In the genomic region with DNA sequence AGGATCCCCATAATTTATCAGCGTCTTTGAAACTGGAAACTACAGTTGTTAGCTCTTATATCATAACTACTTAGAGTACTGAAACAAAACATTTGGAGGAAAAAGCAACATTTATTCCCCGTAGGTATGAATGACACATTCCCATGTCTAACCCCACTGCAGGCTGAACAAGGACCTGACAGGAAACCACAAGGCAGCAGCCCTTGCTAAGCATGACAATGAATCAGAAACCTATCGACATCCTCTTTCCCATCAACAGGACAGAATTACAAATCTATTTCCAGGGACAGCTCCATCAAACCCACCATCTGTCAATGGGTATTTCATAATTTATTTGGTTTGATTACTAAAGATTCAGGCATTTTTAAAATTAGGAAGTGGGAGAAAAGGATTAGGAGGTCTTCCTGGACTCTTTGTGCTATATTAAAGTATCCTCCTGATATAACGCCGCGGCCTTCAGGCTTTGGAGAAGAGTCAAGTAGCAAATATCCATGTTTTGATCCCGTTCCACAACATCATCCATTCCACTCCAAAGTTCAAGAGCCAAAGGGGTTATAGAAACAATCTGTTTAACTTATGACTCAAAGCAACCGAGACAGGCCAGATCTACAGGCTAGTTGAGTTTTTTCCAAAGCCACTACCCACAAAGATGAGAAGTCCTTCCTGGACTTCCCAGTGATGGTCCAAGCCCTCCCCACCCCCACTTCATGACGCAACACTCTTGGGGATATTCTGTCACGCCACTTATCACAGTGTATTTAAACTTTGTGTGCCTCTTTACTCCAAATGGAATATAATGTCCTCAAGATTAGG, we compare ENCODE assay signal across 15 cellular contexts. TPM values are rescaled to one million over a fixed set of nuclear protein-coding genes. Genes with fewer than 3 reads are reported as not detected.
DNase-seq lines count a peak whose midpoint lies in the region; ATAC-seq, FAIRE-seq and TF ChIP-seq lines count a peak whose summit lies in the region.
"Had no signal": no experiment of that assay in that cellular context is flagged by ENCODE, and none has a peak within 500 bp of the region (broad histone marks: within the 10 kb centered on the region; RNA-seq: fewer than 3 reads in every experiment).

No MANE protein-coding gene starts in this region.

- no peak overlapping the region for H3K4me3 ChIP-seq in heart right ventricle
- peak overlapping the region; percentile 38 for H3K4me3 ChIP-seq in adipocyte (ENCODE audit: low read length)
- no peak overlapping the region for H3K4me3 ChIP-seq in kidney (ENCODE audit: low read length in 2 of 2)
- H3K4me3 ChIP-seq in mesendoderm (ENCODE audit: low read length) = no peak overlapping the region
- H3K4me3 ChIP-seq: dorsolateral prefrontal cortex, SJCRH30 had no signal

- no peak overlapping the region for H2BK5ac ChIP-seq in mesendoderm (ENCODE audit: low read length)

- DNase-seq in heart right ventricle (peak in 1 of 2 donors; percentile 28), cardiac septum (ENCODE audit: low spot score) (no peak), adipocyte (ENCODE audit: low read depth) (peak; percentile 82), kidney (peak; percentile 70), mesendoderm (no peak), DMS153 treated with DMSO at 0.1 percent for 48 hours (lab: John Stamatoyannopoulos, UW; ENCODE audit: unreplicated experiment) (no peak)
- DNase-seq in activated CD8-positive, alpha-beta memory T cell treated with anti-CD3 and anti-CD28 coated beads for 24 hours = no peak
- DNase-seq: activated CD8-positive, alpha-beta memory T cell treated with anti-CD3 and anti-CD28 coated beads, Interleukin-2, amount 10 ng/mL, durations not matched to agents 7 days and 5 days; dorsolateral prefrontal cortex; NCI-H2081 treated with DMSO at 0.1 percent for 48 hours; retina; SJCRH30; stimulated activated naive B cell treated with anti-CD40 and anti-IgM and Interleukin-4, amounts not matched to agents 10 μg/mL and 1 μg/mL and 100 μg/mL, for 72 hours had no signal

- ATAC-seq in heart right ventricle = peak in 5 of 8 donors; percentile 24 to 72 (median 35)
- ATAC-seq in HG03565 (IDR thresholded peaks at IDR 0.05; ENCODE audit: unreplicated experiment) = no peak
- ATAC-seq: activated CD8-positive, alpha-beta memory T cell treated with anti-CD3 and anti-CD28 coated beads, Interleukin-2, amount 10 ng/mL, durations not matched to agents 7 days and 5 days; stimulated activated naive B cell treated with anti-CD40 and anti-IgM and Interleukin-4, amounts not matched to agents 10 μg/mL and 1 μg/mL and 100 μg/mL, for 72 hours had no signal

- H2AK5ac ChIP-seq in mesendoderm (ENCODE audit: low read length) = no peak overlapping the region

- H3K27me3 ChIP-seq in heart right ventricle (no peaks in the 10 kb centered on the region), adipocyte (replicated peaks; ENCODE audit: control insufficient read depth, insufficient read depth, low read length) (no peaks in the 10 kb centered on the region), mesendoderm (ENCODE audit: insufficient read depth, low read length, poor library complexity) (no peaks in the 10 kb centered on the region)
- H3K27me3 ChIP-seq: SJCRH30 had no signal

- H3K9me3 ChIP-seq in heart right ventricle (no peaks in the 10 kb centered on the region), adipocyte (ENCODE audit: control insufficient read depth, low read length) (peaks cover 6% of the 10 kb centered on the region), kidney (ENCODE audit: control insufficient read depth in 1 of 2, low read length in 2 of 2) (no peaks in the 10 kb centered on the region)
- H3K9me3 ChIP-seq: SJCRH30 had no signal

- H3K4me1 ChIP-seq in heart right ventricle = peaks cover 0 to 10% (median 0%) of the 10 kb centered on the region in 9 donors
- peaks cover 28% of the 10 kb centered on the region for H3K4me1 ChIP-seq in adipocyte (ENCODE audit: control insufficient read depth, insufficient read depth, low read length)
- no peaks in the 10 kb centered on the region for H3K4me1 ChIP-seq in kidney (ENCODE audit: control insufficient read depth in 1 of 2, insufficient read depth in 1 of 2, low read depth in 1 of 2, low read length in 2 of 2)
- H3K4me1 ChIP-seq in mesendoderm (ENCODE audit: control insufficient read depth, low read depth, low read length) = no peaks in the 10 kb centered on the region
- H3K4me1 ChIP-seq: SJCRH30 had no signal

- 57 to 60% methylated on average over 10 of the region's 10 CpGs for WGBS in heart right ventricle, 2 donors
- no CpG with 5 or more reads among the region's 10 CpGs for WGBS in mesendoderm (ENCODE audit: extremely low coverage, insufficient coverage, low lambda C conversion rate)

- no peaks in the 10 kb centered on the region for H3K36me3 ChIP-seq in heart right ventricle
- no peaks in the 10 kb centered on the region for H3K36me3 ChIP-seq in adipocyte (ENCODE audit: control insufficient read depth, insufficient read depth, low read length, severe bottlenecking)
- no peaks in the 10 kb centered on the region for H3K36me3 ChIP-seq in kidney (ENCODE audit: control insufficient read depth in 1 of 2, insufficient read depth in 2 of 2, low read length in 2 of 2)
- H3K36me3 ChIP-seq in mesendoderm (ENCODE audit: control insufficient read depth, insufficient read depth, low read length) = no peaks in the 10 kb centered on the region
- H3K36me3 ChIP-seq: SJCRH30 had no signal

- no peak overlapping the region for H3K4me2 ChIP-seq in mesendoderm (ENCODE audit: low read length)

- no peak overlapping the region for H2BK15ac ChIP-seq in mesendoderm (replicated peaks; ENCODE audit: low read depth)

- no peak for TF ChIP-seq CTCF in heart right ventricle (IDR thresholded peaks at IDR 0.05)
- no peak for TF ChIP-seq CTCF in kidney (IDR thresholded peaks at IDR 0.05; ENCODE audit: borderline replicate concordance, extremely low read depth, insufficient read depth)

- no peaks in the 10 kb centered on the region for H3K79me1 ChIP-seq in mesendoderm (ENCODE audit: low read length)

- H3K79me2 ChIP-seq in mesendoderm (ENCODE audit: control insufficient read depth, insufficient read depth, low read length) = no peaks in the 10 kb centered on the region

- no peak for FAIRE-seq in kidney (lab: Jason Lieb, UNC)

- H4K5ac ChIP-seq in mesendoderm (ENCODE audit: low read length) = no peak overlapping the region

- no peak overlapping the region for H3K18ac ChIP-seq in mesendoderm (ENCODE audit: low read length)

- H3K23ac ChIP-seq in mesendoderm (ENCODE audit: low read length) = no peak overlapping the region

- no peak overlapping the region for H3K4ac ChIP-seq in mesendoderm (ENCODE audit: low read depth, low read length)

- peak overlapping the region in 1 of 10 donors; percentile 21 for H3K27ac ChIP-seq in heart right ventricle
- no peak overlapping the region for H3K27ac ChIP-seq in kidney (ENCODE audit: low read depth in 2 of 2, low read length in 2 of 2)
- H3K27ac ChIP-seq in mesendoderm (ENCODE audit: low read depth, low read length) = no peak overlapping the region
- H3K27ac ChIP-seq: dorsolateral prefrontal cortex, SJCRH30 had no signal

- H3K9ac ChIP-seq in adipocyte (ENCODE audit: low read length) = no peak overlapping the region
- H3K9ac ChIP-seq in kidney (ENCODE audit: low read length in 2 of 2) = no peak overlapping the region
- H3K9ac ChIP-seq in mesendoderm (ENCODE audit: low read length) = no peak overlapping the region

- H4K8ac ChIP-seq in mesendoderm (ENCODE audit: low read depth, low read length) = no peak overlapping the region

- no peak overlapping the region for H2BK120ac ChIP-seq in mesendoderm (ENCODE audit: low read depth, low read length)

- intact Hi-C loops in heart right ventricle (cut with DNase I) = loop anchor here in 1 of 10 donors (10.0 kb wide), 2 partner anchors 302 to 972 kb away; no protein-coding TSS in a partner anchor
- intact Hi-C loops in cardiac septum (cut with DNase I) = no loop called here
- intact Hi-C loops in kidney (cut with DNase I) = no loop called here

- H3K56ac ChIP-seq in mesendoderm (ENCODE audit: low read length) = no peak overlapping the region

RNA-seq across cellular contexts. Expression of a gene that starts 51.2 kb away (rescaled TPM):
- 1 to 10 TPM in 3 of 10 donors, under 1 TPM in 7; 0.14 to 4.0 (median 0.72) TPM for total RNA-seq in heart right ventricle
- polyA plus RNA-seq in heart right ventricle = under 1 TPM; 0.12 to 0.15 TPM
- total RNA-seq in cardiac septum = 0.22 TPM
- 0.09 TPM for total RNA-seq in kidney
- polyA plus RNA-seq in kidney (ENCODE audit: insufficient read depth, low read depth, low replicate concordance) = not detected
- not detected for polyA plus RNA-seq in mesendoderm (2013, experiment 1 of 2)
- polyA plus RNA-seq in mesendoderm (2013, experiment 2 of 2) = not detected
- total RNA-seq: activated CD8-positive, alpha-beta memory T cell treated with anti-CD3 and anti-CD28 coated beads, Interleukin-2, amount 10 ng/mL, durations not matched to agents 7 days and 5 days; CD4-positive, CD25-positive, alpha-beta regulatory T cell; SJCRH30 had no signal
- polyA plus RNA-seq: CD4-positive, CD25-positive, alpha-beta regulatory T cell had no signal

Comparison
In these comparisons a context has a peak if more than half of its experiments do, and no peak if none do; other contexts are left out.
1. DNase-seq: peak in adipocyte (single experiment) and kidney (single experiment); none in cardiac septum (single experiment), activated CD8-positive, alpha-beta memory T cell treated with anti-CD3 and anti-CD28 coated beads for 24 hours (single experiment), mesendoderm (single experiment) and DMS153 treated with DMSO at 0.1 percent for 48 hours (single experiment).